In the genomic region with DNA sequence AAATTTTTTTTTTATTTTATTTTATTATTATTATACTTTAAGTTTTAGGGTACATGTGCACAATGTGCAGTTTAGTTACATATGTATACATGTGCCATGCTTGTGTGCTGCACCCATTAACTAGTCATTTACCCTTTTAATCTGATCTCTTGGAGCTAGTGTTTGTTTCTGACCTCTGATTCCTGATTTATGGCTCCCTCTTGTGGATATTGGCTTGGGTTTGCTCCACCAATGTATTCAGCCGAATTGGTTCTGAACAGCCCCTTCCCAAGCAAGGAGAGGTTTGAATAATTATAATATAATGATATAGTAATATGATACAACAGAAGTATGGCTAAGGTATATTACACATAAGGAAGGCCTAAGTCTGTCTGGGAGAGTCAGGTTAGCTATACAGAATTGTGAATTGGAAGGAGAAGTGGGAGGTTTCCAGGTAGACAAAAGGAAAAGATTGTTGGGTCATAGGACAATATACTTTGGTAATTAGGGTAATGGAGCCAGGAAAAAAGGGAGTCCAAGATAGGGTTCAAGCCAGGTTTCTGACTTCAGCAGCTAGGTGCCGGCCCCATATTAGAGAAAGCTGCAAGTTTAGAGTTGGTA, we compare ENCODE assay signal across 8 cellular contexts. TPM values are rescaled to one million over a fixed set of nuclear protein-coding genes. Genes with fewer than 3 reads are reported as not detected.
A peak's percentile ranks its signal among the peaks of the same experiment; 100 is the strongest.
DNase-seq lines count a peak whose midpoint lies in the region; ATAC-seq and TF ChIP-seq lines count a peak whose summit lies in the region.

No MANE protein-coding gene starts in this region.

- no peaks in the 10 kb centered on the region for H3K79me2 ChIP-seq in trophoblast cell (ENCODE audit: control insufficient read depth, insufficient read depth, low read length, poor library complexity)

- H3K27me3 ChIP-seq in foreskin keratinocyte (no peaks in the 10 kb centered on the region), trophoblast cell (ENCODE audit: insufficient read depth, low read length) (no peaks in the 10 kb centered on the region)

- H3K4me2 ChIP-seq in trophoblast cell (ENCODE audit: low read length) = no peak overlapping the region

- no peak overlapping the region for H3K23ac ChIP-seq in trophoblast cell (ENCODE audit: low read length)

- H3K14ac ChIP-seq in trophoblast cell (ENCODE audit: low read length) = no peak overlapping the region

- no peaks in the 10 kb centered on the region for H3K36me3 Mint-ChIP-seq in activated naive CD4-positive, alpha-beta T cell treated with anti-CD3 and anti-CD28 coated beads, Interleukin-2, amount 50 U/mL, for 72 hours
- no peaks in the 10 kb centered on the region for H3K36me3 Mint-ChIP-seq in T-cell

- no peaks in the 10 kb centered on the region for H3K9me3 ChIP-seq in trophoblast cell (ENCODE audit: insufficient read depth, low read depth, low read length)

- ATAC-seq in activated naive CD4-positive, alpha-beta T cell treated with anti-CD3 and anti-CD28 coated beads, Interleukin-2, amount 50 U/mL, for 72 hours = peak; percentile 63
- peak; percentile 41 to 64 (median 52) for ATAC-seq in T-cell (replicated peaks in 1 of 4)
- ATAC-seq in foreskin keratinocyte = peak; percentile 73
- ATAC-seq in HG03045 (IDR thresholded peaks at IDR 0.05; ENCODE audit: unreplicated experiment) = no peak

- H4K12ac ChIP-seq in trophoblast cell (ENCODE audit: low read depth, low read length) = no peak overlapping the region

- POLR2A ChIA-PET in HEK293T (lab: Yijun Ruan, JAX) (no interaction called here), T-cell (lab: Charles Lee) (interaction anchor here (0.8 to 2.2 kb wide), 5 partner anchors 114 to 497 kb away, joined by 3 to 5 read pairs (median 4); partner anchors contain the start of gene IVNS1ABP (in 1 of the 2))

- H3K27ac ChIP-seq in foreskin keratinocyte (no peak overlapping the region), trophoblast cell (ENCODE audit: low read depth, low read length) (no peak overlapping the region)

- no peak overlapping the region for H3K9ac ChIP-seq in trophoblast cell (ENCODE audit: low read length)

- H2BK5ac ChIP-seq in trophoblast cell (ENCODE audit: low read depth, low read length, poor library complexity) = no peak overlapping the region

- peaks cover 0 to 4% of the 10 kb centered on the region in 2 donors for H3K27me3 Mint-ChIP-seq in T-cell

- no peak overlapping the region for H2AK5ac ChIP-seq in trophoblast cell (ENCODE audit: low read length)

- no peak overlapping the region for H3K27ac Mint-ChIP-seq in activated naive CD4-positive, alpha-beta T cell treated with anti-CD3 and anti-CD28 coated beads, Interleukin-2, amount 50 U/mL, for 72 hours
- H3K27ac Mint-ChIP-seq in T-cell = no peak overlapping the region

- H3K36me3 ChIP-seq in trophoblast cell (ENCODE audit: control insufficient read depth in 1 of 2, insufficient read depth in 2 of 2, low read length in 2 of 2) = no peaks in the 10 kb centered on the region

- no peak overlapping the region for H3K4ac ChIP-seq in trophoblast cell (ENCODE audit: low read depth, low read length)

- H2AFZ ChIP-seq in trophoblast cell (ENCODE audit: insufficient read depth, low read length, poor library complexity) = no peak overlapping the region

- no peak overlapping the region for H2BK120ac ChIP-seq in trophoblast cell (ENCODE audit: insufficient read depth, low read length, poor library complexity)

- H4K91ac ChIP-seq in trophoblast cell (ENCODE audit: low read depth, low read length) = no peak overlapping the region

- H3K9me3 Mint-ChIP-seq in activated naive CD4-positive, alpha-beta T cell treated with anti-CD3 and anti-CD28 coated beads, Interleukin-2, amount 50 U/mL, for 72 hours = no peaks in the 10 kb centered on the region
- H3K9me3 Mint-ChIP-seq in T-cell = no peaks in the 10 kb centered on the region

- WGBS in trophoblast cell (ENCODE audit: extremely low coverage, insufficient coverage, insufficient read length) = no CpG with 5 or more reads among the region's 2 CpGs

- TF ChIP-seq CTCF in foreskin keratinocyte (conservative IDR thresholded peaks at IDR 0.05) = peak; percentile 84

- H3K18ac ChIP-seq in trophoblast cell (ENCODE audit: low read length) = no peak overlapping the region

- no peak overlapping the region for H3K4me3 ChIP-seq in trophoblast cell (ENCODE audit: low read depth, low read length)

- peaks cover 25 to 36% (median 34%) of the 10 kb centered on the region in 3 donors for H3K4me1 Mint-ChIP-seq in T-cell

- no peak overlapping the region for H4K8ac ChIP-seq in trophoblast cell (ENCODE audit: low read depth, low read length)

- CTCF ChIA-PET in HEK293T (lab: Yijun Ruan, JAX) (interaction anchor here (0.5 to 1.4 kb wide), 12 partner anchors 11 to 875 kb away, joined by 3 to 9 read pairs (median 4); partner anchors contain the start of gene HMCN1), T-cell (lab: Charles Lee) (interaction anchor here (0.6 to 2.7 kb wide), 23 partner anchors 9 to 876 kb away, joined by 3 to 32 read pairs (median 4); partner anchors contain the start of gene IVNS1ABP (in 1 of the 2))

- H2BK12ac ChIP-seq in trophoblast cell (ENCODE audit: low read length) = no peak overlapping the region

- H3K79me1 ChIP-seq in trophoblast cell (ENCODE audit: low read length) = peaks cover 2% of the 10 kb centered on the region

- H3K4me3 Mint-ChIP-seq in T-cell = no peak overlapping the region

- no peak for DNase-seq in activated naive CD4-positive, alpha-beta T cell treated with anti-CD3 and anti-CD28 coated beads, Interleukin-2, amount 50 U/mL, for 72 hours (ENCODE audit: low spot score in 2 of 2)
- no peak for DNase-seq in activated naive CD4-positive, alpha-beta T cell treated with Interleukin-2 at 50 U/mL for 16 hours
- DNase-seq in HEK293T (ENCODE audit: extremely low spot score) (peak; percentile 52), NCI-H1694 (lab: John Stamatoyannopoulos, UW) (peak; percentile 25), T-cell (peak in 2 of 34 experiments; percentile 8 to 9), foreskin keratinocyte (peak; percentile 12 to 39), trophoblast cell (peak; percentile 27 to 73)

- H3K4me1 ChIP-seq in foreskin keratinocyte (no peaks in the 10 kb centered on the region), trophoblast cell (ENCODE audit: control insufficient read depth in 1 of 2, insufficient read depth in 2 of 2, low read length in 2 of 2) (peaks cover 0 to 6% of the 10 kb centered on the region in 2 experiments)

TF ChIP-seq in HEK293T, 16 proteins besides CTCF, POLR2A, EP300 and RAD21:
- TF ChIP-seq ELF4 (IDR thresholded peaks at IDR 0.05) (no peak), HDGF (IDR thresholded peaks at IDR 0.05; ENCODE audit: borderline replicate concordance) (no peak), BHLHE40 (IDR thresholded peaks at IDR 0.05; ENCODE audit: borderline replicate concordance) (no peak), ARNT (IDR thresholded peaks at IDR 0.05) (no peak), L3MBTL2 (conservative IDR thresholded peaks at IDR 0.05) (no peak), FOXA1 (IDR thresholded peaks at IDR 0.05) (no peak), TARDBP (IDR thresholded peaks at IDR 0.05) (no peak), CTBP1 (IDR thresholded peaks at IDR 0.05; ENCODE audit: borderline replicate concordance) (no peak), FOXK2 (IDR thresholded peaks at IDR 0.05) (no peak), LEF1 (IDR thresholded peaks at IDR 0.05; ENCODE audit: borderline replicate concordance) (no peak), ZNF384 (IDR thresholded peaks at IDR 0.05) (no peak)
- TF ChIP-seq, protein P1, sequence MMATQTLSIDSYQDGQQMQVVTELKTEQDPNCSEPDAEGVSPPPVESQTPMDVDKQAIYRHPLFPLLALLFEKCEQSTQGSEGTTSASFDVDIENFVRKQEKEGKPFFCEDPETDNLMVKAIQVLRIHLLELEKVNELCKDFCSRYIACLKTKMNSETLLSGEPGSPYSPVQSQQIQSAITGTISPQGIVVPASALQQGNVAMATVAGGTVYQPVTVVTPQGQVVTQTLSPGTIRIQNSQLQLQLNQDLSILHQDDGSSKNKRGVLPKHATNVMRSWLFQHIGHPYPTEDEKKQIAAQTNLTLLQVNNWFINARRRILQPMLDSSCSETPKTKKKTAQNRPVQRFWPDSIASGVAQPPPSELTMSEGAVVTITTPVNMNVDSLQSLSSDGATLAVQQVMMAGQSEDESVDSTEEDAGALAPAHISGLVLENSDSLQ (IDR thresholded peaks at IDR 0.05) = no peak

RNA-seq across cellular contexts. Expression of gene HMCN1, which starts 53.1 kb away (rescaled TPM):
- under 1 TPM in 1 of 2 donors, not detected in 1; 0.14 TPM for total RNA-seq in activated naive CD4-positive, alpha-beta T cell treated with anti-CD3 and anti-CD28 coated beads, Interleukin-2, amount 50 U/mL, for 72 hours
- total RNA-seq in T-cell = under 1 TPM; 0.05 to 0.23 (median 0.16) TPM
- total RNA-seq in foreskin keratinocyte = 0.46 and 0.85 TPM in 2 replicates
- 0.06 and 0.10 TPM in 2 replicates for polyA plus RNA-seq in foreskin keratinocyte
- 3.5 and 3.7 TPM in 2 replicates for polyA plus RNA-seq in trophoblast cell (2013)

Comparison
In these comparisons a context has a peak if more than half of its experiments do, and no peak if none do; other contexts are left out.
1. DNase-seq: peak in HEK293T (single experiment), NCI-H1694 (single experiment), foreskin keratinocyte (2 of 2) and trophoblast cell (2 of 2); none in activated naive CD4-positive, alpha-beta T cell treated with anti-CD3 and anti-CD28 coated beads, Interleukin-2, amount 50 U/mL, for 72 hours (0 of 2) and activated naive CD4-positive, alpha-beta T cell treated with Interleukin-2 at 50 U/mL for 16 hours (single experiment).